8 cellular contexts compared by ENCODE assay signal in the genomic region with DNA sequence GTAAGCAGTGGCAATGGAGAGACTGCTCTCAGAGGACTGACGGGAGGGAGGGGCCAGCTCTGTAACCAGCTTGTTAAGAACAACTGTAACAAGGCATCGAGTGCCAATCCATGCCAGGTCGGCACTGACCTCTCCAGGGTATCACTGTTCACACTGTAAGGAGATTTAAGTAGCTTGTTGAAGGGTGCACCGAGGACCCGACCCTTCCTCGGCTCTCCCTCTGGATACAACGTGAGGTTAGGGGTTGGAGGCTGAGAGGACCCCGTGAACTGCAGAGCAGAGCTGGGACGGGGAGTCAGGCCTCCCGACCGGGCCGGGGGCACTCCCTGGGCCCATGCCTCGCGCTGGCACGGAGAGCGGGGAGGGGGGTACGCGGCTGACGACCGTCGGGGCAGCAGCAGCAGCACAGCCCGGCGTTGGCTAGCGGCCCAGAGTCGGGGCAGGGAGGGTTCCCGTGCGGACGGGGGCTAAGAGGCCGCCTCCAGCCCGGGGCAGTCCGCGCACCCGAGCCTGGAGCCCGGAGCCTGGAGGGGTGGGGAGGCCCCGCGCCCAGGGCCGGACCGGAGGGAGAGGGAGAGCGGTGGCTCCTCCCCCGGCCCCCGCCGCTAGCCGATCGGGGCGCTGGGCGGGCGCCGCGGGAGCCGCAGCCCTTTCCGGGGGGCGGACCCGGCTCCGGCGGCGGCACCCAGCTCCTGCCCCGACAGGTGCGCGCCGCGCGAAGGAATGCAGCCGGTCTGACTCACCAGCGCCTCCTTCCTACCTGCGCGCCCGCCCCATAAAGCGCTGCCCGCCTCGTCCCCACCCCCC. TPM values are rescaled to one million over a fixed set of nuclear protein-coding genes. Genes with fewer than 3 reads are reported as not detected.
DNase-seq lines count a peak whose midpoint lies in the region; ATAC-seq and TF ChIP-seq lines count a peak whose summit lies in the region.

ITGB4 (plus strand) TSS at position 804 of the 807 bp plus-strand sequence. CDS start 3,245 bp downstream, outside the sequence.

- no peak for TF ChIP-seq CTCF in coronary artery (IDR thresholded peaks at IDR 0.05)

- H3K4me3 Mint-ChIP-seq in memory B cell, result peak within 1 kb of the TSS; percentile 89

- H3K9me3 Mint-ChIP-seq in memory B cell, result no peaks in the 10 kb centered on the region

- no peak within 1 kb of the TSS for H3K27ac Mint-ChIP-seq in memory B cell

- peaks cover 4% of the 10 kb centered on the region for H3K4me1 Mint-ChIP-seq in memory B cell

- no peaks in the 10 kb centered on the region for H3K36me3 Mint-ChIP-seq in memory B cell

- H3K27me3 ChIP-seq in BLaER1 treated with 17β-estradiol and CSF1 and Interleukin-3, amounts not matched to agents 10 nM and 100 nM, result peaks cover 35 to 53% (median 46%) of the 10 kb centered on the region in 11 experiments
- peaks cover 39% of the 10 kb centered on the region for H3K27me3 ChIP-seq in HUES64 (ENCODE audit: insufficient read depth, low read length)

- H3K36me3 ChIP-seq in BLaER1 treated with 17β-estradiol and CSF1 and Interleukin-3, amounts not matched to agents 10 nM and 100 nM, result no peaks in the 10 kb centered on the region
- no peaks in the 10 kb centered on the region for H3K36me3 ChIP-seq in HUES64 (ENCODE audit: insufficient read depth, low read length)

- H3K4me2 ChIP-seq in BLaER1 treated with 17β-estradiol and CSF1 and Interleukin-3, amounts not matched to agents 10 nM and 100 nM, result peak within 1 kb of the TSS; percentile 69 to 94 (median 88)

- H3K4me1 ChIP-seq in BLaER1 treated with 17β-estradiol and CSF1 and Interleukin-3, amounts not matched to agents 10 nM and 100 nM, result peaks cover 9 to 44% (median 28%) of the 10 kb centered on the region in 10 experiments; a peak in 18 of 20 replicates
- H3K4me1 ChIP-seq in HUES64 (ENCODE audit: insufficient read depth, low read length), result no peaks in the 10 kb centered on the region

- ATAC-seq in memory B cell (ENCODE audit: low read depth), result peak; percentile 92

- no peaks in the 10 kb centered on the region for H3K9me3 ChIP-seq in BLaER1 treated with 17β-estradiol and CSF1 and Interleukin-3, amounts not matched to agents 10 nM and 100 nM (replicated peaks in 1 of 11)
- H3K9me3 ChIP-seq in HUES64 (ENCODE audit: insufficient read depth, low read depth, low read length), result no peaks in the 10 kb centered on the region

- no peak within 1 kb of the TSS; a peak in 3 of 22 replicates for H3K27ac ChIP-seq in BLaER1 treated with 17β-estradiol and CSF1 and Interleukin-3, amounts not matched to agents 10 nM and 100 nM
- no peak within 1 kb of the TSS for H3K27ac ChIP-seq in HUES64 (ENCODE audit: low read depth, low read length)
- H3K27ac ChIP-seq in coronary artery, result peak within 1 kb of the TSS in 1 of 2 donors; percentile 80

- peak; percentile 56 for DNase-seq in activated CD4-positive, alpha-beta T cell treated with anti-CD3 and anti-CD28 coated beads for 48 hours
- DNase-seq in coronary artery (ENCODE audit: low spot score) (no peak), memory B cell (ENCODE audit: low spot score in 2 of 2) (peak; percentile 53 to 54), NCI-H446 (lab: John Stamatoyannopoulos, UW) (no peak), NCI-H524 treated with DMSO at 0.1 percent for 48 hours (lab: John Stamatoyannopoulos, UW) (no peak)
- DNase-seq in stimulated activated CD8-positive, alpha-beta memory T cell treated with anti-CD3 and anti-CD28 coated beads, Interleukin-12 subunit alpha, Interleukin-12 subunit beta, amount 100 ng/mL, for 4 hours (ENCODE audit: low read depth), result peak; percentile 32

- WGBS in HUES64, result 5% methylated on average over 70 of the region's 70 CpGs

- peak within 1 kb of the TSS; percentile 35 to 73 (median 64); a peak in 20 of 22 replicates for H3K9ac ChIP-seq in BLaER1 treated with 17β-estradiol and CSF1 and Interleukin-3, amounts not matched to agents 10 nM and 100 nM
- H3K9ac ChIP-seq in HUES64 (ENCODE audit: low read depth, low read length), result peak within 1 kb of the TSS; percentile 56

- peak within 1 kb of the TSS; percentile 53 to 70 (median 56) for H3K4me3 ChIP-seq in BLaER1 treated with 17β-estradiol and CSF1 and Interleukin-3, amounts not matched to agents 10 nM and 100 nM
- H3K4me3 ChIP-seq in HUES64 (ENCODE audit: low read length) (peak within 1 kb of the TSS; percentile 62), coronary artery (peak within 1 kb of the TSS; percentile 68)

- 0 out of 22 replicates have a peak, but pooled peaks cover 0 to 5% (median 0%) of the 10 kb centered on the region in 11 experiments for H4K20me1 ChIP-seq in BLaER1 treated with 17β-estradiol and CSF1 and Interleukin-3, amounts not matched to agents 10 nM and 100 nM

- H3K27me3 Mint-ChIP-seq in memory B cell, result peaks cover 4% of the 10 kb centered on the region

RNA-seq across cellular contexts. Expression of gene ITGB4, which starts in this region (rescaled TPM):
- 2.0 TPM for polyA plus RNA-seq in HUES64 (2013, experiment 1 of 2)
- 1.1 TPM for polyA plus RNA-seq in HUES64 (2013, experiment 2 of 2)

Comparison
In these comparisons a context has a peak if more than half of its experiments do, and no peak if none do; other contexts are left out.
1. DNase-seq: peak in activated CD4-positive, alpha-beta T cell treated with anti-CD3 and anti-CD28 coated beads for 48 hours (single experiment), memory B cell (2 of 2) and stimulated activated CD8-positive, alpha-beta memory T cell treated with anti-CD3 and anti-CD28 coated beads, Interleukin-12 subunit alpha, Interleukin-12 subunit beta, amount 100 ng/mL, for 4 hours (single experiment); none in coronary artery (single experiment), NCI-H446 (0 of 2) and NCI-H524 treated with DMSO at 0.1 percent for 48 hours (single experiment).
2. Peak in every context shown above with its lines, with median percentiles within 50 percentile points of each other: H3K4me3 ChIP-seq.